ENCODE assay signal across 21 cellular contexts in genomic region chr10:86085136-86085535, GRCh38.
A peak's percentile ranks its signal among the peaks of the same experiment; 100 is the strongest.
DNase-seq lines count a peak whose midpoint lies in the region; ATAC-seq and TF ChIP-seq lines count a peak whose summit lies in the region.
"Had no signal": no experiment of that assay in that cellular context is flagged by ENCODE, and none has a peak within 500 bp of the region (broad histone marks: within the 10 kb centered on the region; RNA-seq: fewer than 3 reads in every experiment).

No MANE protein-coding gene starts in this region.

- no peak overlapping the region for H4K8ac ChIP-seq in neuronal stem cell (ENCODE audit: low read depth, low read length)

- DNase-seq in activated CD8-positive, alpha-beta memory T cell treated with anti-CD3 and anti-CD28 coated beads for 24 hours, result peak; percentile 32
- no peak for DNase-seq in activated CD8-positive, alpha-beta memory T cell treated with anti-CD3 and anti-CD28 coated beads, Interleukin-2, amount 50 U/mL, for 4 hours
- DNase-seq in ecto neural progenitor cell (ENCODE audit: low spot score) (peak; percentile 32), neuronal stem cell (ENCODE audit: low spot score) (no peak), upper lobe of right lung (peak; percentile 33), GM23338 (ENCODE audit: low spot score) (no peak), hepatocyte (ENCODE audit: low spot score) (no peak)
- no peak for DNase-seq in stimulated activated naive CD4-positive, alpha-beta T cell treated with Interleukin-2 at 50 U/mL for 16 hours (lab: John Stamatoyannopoulos, UW)
- DNase-seq: 8988T; Caco-2; CD4-positive, alpha-beta memory T cell; NCI-H1105; NCI-H146; NCI-H2029; NCI-H226; NCI-H510A treated with DMSO at 0.1 percent for 48 hours; NCI-H748 treated with DMSO at 0.1 percent for 48 hours; SJCRH30 had no signal

- peaks cover 65% of the 10 kb centered on the region for H3K9me3 Mint-ChIP-seq in GM23338
- H3K9me3 Mint-ChIP-seq: CD4-positive, alpha-beta memory T cell; IgD-negative memory B cell had no signal

- H3K14ac ChIP-seq in neuronal stem cell (ENCODE audit: low read length), result no peak overlapping the region

- H3K27ac Mint-ChIP-seq in GM23338, result no peak overlapping the region
- H3K27ac Mint-ChIP-seq: CD4-positive, alpha-beta memory T cell; IgD-negative memory B cell had no signal

- no peaks in the 10 kb centered on the region for H3K4me1 Mint-ChIP-seq in GM23338
- H3K4me1 Mint-ChIP-seq: CD4-positive, alpha-beta memory T cell had no signal

- no peak overlapping the region for H2BK15ac ChIP-seq in neuronal stem cell (ENCODE audit: low read length)

- no peaks in the 10 kb centered on the region for H3F3A ChIP-seq in GM23338 (replicated peaks; ENCODE audit: low read depth)

- peak overlapping the region; percentile 17 for H2AK5ac ChIP-seq in neuronal stem cell (ENCODE audit: low read depth, low read length)

- no peak overlapping the region for H2AFZ ChIP-seq in neuronal stem cell (ENCODE audit: low read length)
- no peak overlapping the region for H2AFZ ChIP-seq in GM23338
- no peak overlapping the region for H2AFZ ChIP-seq in hepatocyte

- H3K36me3 ChIP-seq in neuronal stem cell (replicated peaks in 1 of 2; ENCODE audit: control insufficient read depth in 2 of 2, insufficient read depth in 2 of 2, low read length in 2 of 2) (no peaks in the 10 kb centered on the region), upper lobe of right lung (no peaks in the 10 kb centered on the region), GM23338 (ENCODE audit: insufficient read depth) (no peaks in the 10 kb centered on the region), hepatocyte (replicated peaks; ENCODE audit: insufficient read depth, low read depth) (no peaks in the 10 kb centered on the region)
- H3K36me3 ChIP-seq: BLaER1 treated with 17β-estradiol and CSF1 and Interleukin-3, amounts not matched to agents 10 nM and 100 nM; SJCRH30 had no signal

- no peak overlapping the region for H3K4me3 Mint-ChIP-seq in GM23338
- H3K4me3 Mint-ChIP-seq: CD4-positive, alpha-beta memory T cell; IgD-negative memory B cell had no signal

- peak overlapping the region; percentile 73 for H3K18ac ChIP-seq in neuronal stem cell (ENCODE audit: low read length)

- no peaks in the 10 kb centered on the region for H3K9me2 ChIP-seq in GM23338 (ENCODE audit: insufficient read depth)
- H3K9me2 ChIP-seq in hepatocyte (replicated peaks; ENCODE audit: insufficient read depth), result no peaks in the 10 kb centered on the region

- H3K79me2 ChIP-seq in GM23338 (replicated peaks; ENCODE audit: insufficient read depth) (no peaks in the 10 kb centered on the region), hepatocyte (no peaks in the 10 kb centered on the region)

- no peak overlapping the region for H3K4ac ChIP-seq in neuronal stem cell (ENCODE audit: low read length)

- peaks cover 10% of the 10 kb centered on the region for H3K27me3 Mint-ChIP-seq in GM23338 (ENCODE audit: insufficient read depth, low read depth, poor library complexity)

- H4K20me1 ChIP-seq in GM23338 (replicated peaks; ENCODE audit: insufficient read depth) (no peaks in the 10 kb centered on the region), hepatocyte (ENCODE audit: insufficient read depth, poor library complexity, severe bottlenecking) (no peaks in the 10 kb centered on the region)
- H4K20me1 ChIP-seq: BLaER1 treated with 17β-estradiol and CSF1 and Interleukin-3, amounts not matched to agents 10 nM and 100 nM had no signal

- H3K36me3 Mint-ChIP-seq in GM23338 (ENCODE audit: low read depth), result no peaks in the 10 kb centered on the region
- H3K36me3 Mint-ChIP-seq: CD4-positive, alpha-beta memory T cell; IgD-negative memory B cell had no signal

- H3K4me3 ChIP-seq in neuronal stem cell (ENCODE audit: low read length in 2 of 2), result no peak overlapping the region
- no peak overlapping the region for H3K4me3 ChIP-seq in upper lobe of right lung
- H3K4me3 ChIP-seq in GM23338, result no peak overlapping the region
- H3K4me3 ChIP-seq in hepatocyte, result no peak overlapping the region
- H3K4me3 ChIP-seq: BLaER1 treated with 17β-estradiol and CSF1 and Interleukin-3, amounts not matched to agents 10 nM and 100 nM; SJCRH30 had no signal

- no peak overlapping the region for H3K23ac ChIP-seq in neuronal stem cell (ENCODE audit: low read depth, low read length, poor library complexity)

- H3K79me1 ChIP-seq in neuronal stem cell (ENCODE audit: low read depth, low read length), result no peaks in the 10 kb centered on the region

- H3K27me3 ChIP-seq in neuronal stem cell (ENCODE audit: control insufficient read depth in 3 of 3, insufficient read depth in 3 of 3, low read depth in 1 of 3, low read length in 3 of 3) (no peaks in the 10 kb centered on the region), upper lobe of right lung (no peaks in the 10 kb centered on the region), GM23338 (ENCODE audit: insufficient read depth) (no peaks in the 10 kb centered on the region), hepatocyte (no peaks in the 10 kb centered on the region)
- H3K27me3 ChIP-seq: BLaER1 treated with 17β-estradiol and CSF1 and Interleukin-3, amounts not matched to agents 10 nM and 100 nM; SJCRH30 had no signal

- no peak overlapping the region for H4K91ac ChIP-seq in neuronal stem cell (ENCODE audit: low read depth, low read length, poor library complexity)

- H2BK12ac ChIP-seq in neuronal stem cell (ENCODE audit: low read length), result no peak overlapping the region

- H2BK5ac ChIP-seq in neuronal stem cell (ENCODE audit: low read length), result no peak overlapping the region

- intact Hi-C loops in upper lobe of right lung (cut with DNase I), result no loop called here

- H3K27ac ChIP-seq in neuronal stem cell (replicated peaks; ENCODE audit: low read length) (no peak overlapping the region), upper lobe of right lung (no peak overlapping the region), GM23338 (ENCODE audit: low read depth) (no peak overlapping the region), hepatocyte (no peak overlapping the region)
- H3K27ac ChIP-seq: BLaER1 treated with 17β-estradiol and CSF1 and Interleukin-3, amounts not matched to agents 10 nM and 100 nM; SJCRH30 had no signal

- H2BK120ac ChIP-seq in neuronal stem cell (ENCODE audit: low read depth, low read length), result no peak overlapping the region

- ATAC-seq in upper lobe of right lung (no peak), GM23338 (no peak)
- ATAC-seq: Panc1 had no signal

- H3K4me2 ChIP-seq in neuronal stem cell (ENCODE audit: insufficient read depth, low read length, poor library complexity, severe bottlenecking), result no peak overlapping the region
- H3K4me2 ChIP-seq in GM23338, result no peak overlapping the region
- no peak overlapping the region for H3K4me2 ChIP-seq in hepatocyte
- H3K4me2 ChIP-seq: BLaER1 treated with 17β-estradiol and CSF1 and Interleukin-3, amounts not matched to agents 10 nM and 100 nM had no signal

- peaks cover 0 to 2% of the 10 kb centered on the region in 2 donors for H3K4me1 ChIP-seq in neuronal stem cell (ENCODE audit: control insufficient read depth in 2 of 2, insufficient read depth in 1 of 2, low read depth in 1 of 2, low read length in 2 of 2)
- H3K4me1 ChIP-seq in upper lobe of right lung, result no peaks in the 10 kb centered on the region
- no peaks in the 10 kb centered on the region for H3K4me1 ChIP-seq in GM23338 (ENCODE audit: insufficient read depth)
- no peaks in the 10 kb centered on the region for H3K4me1 ChIP-seq in hepatocyte (ENCODE audit: insufficient read depth)
- H3K4me1 ChIP-seq: BLaER1 treated with 17β-estradiol and CSF1 and Interleukin-3, amounts not matched to agents 10 nM and 100 nM; Caco-2; SJCRH30 had no signal

- H3K9ac ChIP-seq in neuronal stem cell (ENCODE audit: low read depth, low read length, poor library complexity), result no peak overlapping the region
- H3K9ac ChIP-seq: BLaER1 treated with 17β-estradiol and CSF1 and Interleukin-3, amounts not matched to agents 10 nM and 100 nM had no signal

- no peak for TF ChIP-seq CTCF in upper lobe of right lung (IDR thresholded peaks at IDR 0.05)
- TF ChIP-seq CTCF in GM23338 (conservative IDR thresholded peaks at IDR 0.05; ENCODE audit: low read depth in 2 of 2), result no peak
- no peak for TF ChIP-seq CTCF in hepatocyte (IDR thresholded peaks at IDR 0.05; ENCODE audit: poor library complexity)

- no CpG with 5 or more reads among the region's 8 CpGs for WGBS in neuronal stem cell (ENCODE audit: extremely low coverage in 2 of 2, insufficient read length in 2 of 2, insufficient replicate concordance in 1 of 2), 2 donors
- 82% methylated on average over 8 of the region's 8 CpGs for WGBS in hepatocyte (ENCODE audit: low lambda C conversion rate, missing lambda C conversion rate)

- H3K9me3 ChIP-seq in neuronal stem cell (replicated peaks in 1 of 2; ENCODE audit: control insufficient read depth in 2 of 2, insufficient read depth in 1 of 2, low read depth in 1 of 2, low read length in 2 of 2) (no peaks in the 10 kb centered on the region), upper lobe of right lung (no peaks in the 10 kb centered on the region), hepatocyte (ENCODE audit: low read depth) (no peaks in the 10 kb centered on the region)
- H3K9me3 ChIP-seq: Caco-2, SJCRH30 had no signal

TF ChIP-seq in GM23338, 12 proteins besides CTCF, POLR2A, EP300 and RAD21:
- no peak for TF ChIP-seq CREB1 (CRISPR knock-in tag; IDR thresholded peaks at IDR 0.05; ENCODE audit: low read depth)
- TF ChIP-seq EZH2phosphoT487 (IDR thresholded peaks at IDR 0.05; ENCODE audit: unreplicated experiment), result no peak
- TF ChIP-seq EZH2 (IDR thresholded peaks at IDR 0.05; ENCODE audit: low read depth, unreplicated experiment), result no peak
- TF ChIP-seq JUNB (IDR thresholded peaks at IDR 0.05; ENCODE audit: unreplicated experiment), result no peak
- TF ChIP-seq STAT1 (IDR thresholded peaks at IDR 0.05; ENCODE audit: unreplicated experiment), result no peak
TF ChIP-seq in GM23338: peak in this region for 0.

Comparison
In these comparisons a context has a peak if more than half of its experiments do, and no peak if none do; other contexts are left out.
1. DNase-seq: peak in activated CD8-positive, alpha-beta memory T cell treated with anti-CD3 and anti-CD28 coated beads for 24 hours (single experiment), ecto neural progenitor cell (single experiment) and upper lobe of right lung (single experiment); none in activated CD8-positive, alpha-beta memory T cell treated with anti-CD3 and anti-CD28 coated beads, Interleukin-2, amount 50 U/mL, for 4 hours (single experiment), neuronal stem cell (single experiment), GM23338 (single experiment), stimulated activated naive CD4-positive, alpha-beta T cell treated with Interleukin-2 at 50 U/mL for 16 hours (single experiment) and hepatocyte (single experiment).